Comparison of ENCODE assay signal across 1 cellular context in the genomic region with DNA sequence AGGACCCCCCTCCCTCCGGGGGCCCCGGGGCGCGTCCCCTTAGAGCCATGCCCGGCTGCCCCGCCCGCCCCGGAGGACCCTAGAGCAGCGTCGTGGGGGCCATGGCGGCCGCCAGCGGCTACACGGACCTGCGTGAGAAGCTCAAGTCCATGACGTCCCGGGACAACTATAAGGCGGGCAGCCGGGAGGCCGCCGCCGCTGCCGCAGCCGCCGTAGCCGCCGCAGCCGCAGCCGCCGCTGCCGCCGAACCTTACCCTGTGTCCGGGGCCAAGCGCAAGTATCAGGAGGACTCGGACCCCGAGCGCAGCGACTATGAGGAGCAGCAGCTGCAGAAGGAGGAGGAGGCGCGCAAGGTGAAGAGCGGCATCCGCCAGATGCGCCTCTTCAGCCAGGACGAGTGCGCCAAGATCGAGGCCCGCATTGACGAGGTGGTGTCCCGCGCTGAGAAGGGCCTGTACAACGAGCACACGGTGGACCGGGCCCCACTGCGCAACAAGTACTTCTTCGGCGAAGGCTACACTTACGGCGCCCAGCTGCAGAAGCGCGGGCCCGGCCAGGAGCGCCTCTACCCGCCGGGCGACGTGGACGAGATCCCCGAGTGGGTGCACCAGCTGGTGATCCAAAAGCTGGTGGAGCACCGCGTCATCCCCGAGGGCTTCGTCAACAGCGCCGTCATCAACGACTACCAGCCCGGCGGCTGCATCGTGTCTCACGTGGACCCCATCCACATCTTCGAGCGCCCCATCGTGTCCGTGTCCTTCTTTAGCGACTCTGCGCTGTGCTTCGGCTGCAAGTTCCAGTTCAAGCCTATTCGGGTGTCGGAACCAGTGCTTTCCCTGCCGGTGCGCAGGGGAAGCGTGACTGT.
TF ChIP-seq lines count a peak whose summit lies in the region.

No MANE protein-coding gene starts in this region.

TF ChIP-seq in K562, 482 proteins besides CTCF, POLR2A, EP300 and RAD21 (continued from another document and continues in another):
- TF ChIP-seq, protein P1, sequence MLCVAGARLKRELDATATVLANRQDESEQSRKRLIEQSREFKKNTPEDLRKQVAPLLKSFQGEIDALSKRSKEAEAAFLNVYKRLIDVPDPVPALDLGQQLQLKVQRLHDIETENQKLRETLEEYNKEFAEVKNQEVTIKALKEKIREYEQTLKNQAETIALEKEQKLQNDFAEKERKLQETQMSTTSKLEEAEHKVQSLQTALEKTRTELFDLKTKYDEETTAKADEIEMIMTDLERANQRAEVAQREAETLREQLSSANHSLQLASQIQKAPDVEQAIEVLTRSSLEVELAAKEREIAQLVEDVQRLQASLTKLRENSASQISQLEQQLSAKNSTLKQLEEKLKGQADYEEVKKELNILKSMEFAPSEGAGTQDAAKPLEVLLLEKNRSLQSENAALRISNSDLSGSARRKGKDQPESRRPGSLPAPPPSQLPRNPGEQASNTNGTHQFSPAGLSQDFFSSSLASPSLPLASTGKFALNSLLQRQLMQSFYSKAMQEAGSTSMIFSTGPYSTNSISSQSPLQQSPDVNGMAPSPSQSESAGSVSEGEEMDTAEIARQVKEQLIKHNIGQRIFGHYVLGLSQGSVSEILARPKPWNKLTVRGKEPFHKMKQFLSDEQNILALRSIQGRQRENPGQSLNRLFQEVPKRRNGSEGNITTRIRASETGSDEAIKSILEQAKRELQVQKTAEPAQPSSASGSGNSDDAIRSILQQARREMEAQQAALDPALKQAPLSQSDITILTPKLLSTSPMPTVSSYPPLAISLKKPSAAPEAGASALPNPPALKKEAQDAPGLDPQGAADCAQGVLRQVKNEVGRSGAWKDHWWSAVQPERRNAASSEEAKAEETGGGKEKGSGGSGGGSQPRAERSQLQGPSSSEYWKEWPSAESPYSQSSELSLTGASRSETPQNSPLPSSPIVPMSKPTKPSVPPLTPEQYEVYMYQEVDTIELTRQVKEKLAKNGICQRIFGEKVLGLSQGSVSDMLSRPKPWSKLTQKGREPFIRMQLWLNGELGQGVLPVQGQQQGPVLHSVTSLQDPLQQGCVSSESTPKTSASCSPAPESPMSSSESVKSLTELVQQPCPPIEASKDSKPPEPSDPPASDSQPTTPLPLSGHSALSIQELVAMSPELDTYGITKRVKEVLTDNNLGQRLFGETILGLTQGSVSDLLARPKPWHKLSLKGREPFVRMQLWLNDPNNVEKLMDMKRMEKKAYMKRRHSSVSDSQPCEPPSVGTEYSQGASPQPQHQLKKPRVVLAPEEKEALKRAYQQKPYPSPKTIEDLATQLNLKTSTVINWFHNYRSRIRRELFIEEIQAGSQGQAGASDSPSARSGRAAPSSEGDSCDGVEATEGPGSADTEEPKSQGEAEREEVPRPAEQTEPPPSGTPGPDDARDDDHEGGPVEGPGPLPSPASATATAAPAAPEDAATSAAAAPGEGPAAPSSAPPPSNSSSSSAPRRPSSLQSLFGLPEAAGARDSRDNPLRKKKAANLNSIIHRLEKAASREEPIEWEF (CRISPR knock-in tag; IDR thresholded peaks at IDR 0.05), result no peak
- TF ChIP-seq SIN3B (IDR thresholded peaks at IDR 0.05; ENCODE audit: low read depth), result peak; percentile 37; the same call in 1 of the 2 replicates
- 0 out of 4 replicates have a peak, but pooled peaks of 1 of the 2 experiments have one; percentile 12 for TF ChIP-seq FOXK2 (conservative IDR thresholded peaks at IDR 0.05 in 1 of 2, IDR thresholded peaks at IDR 0.05 in 1 of 2; ENCODE audit: low read depth in 2 of 2)
- TF ChIP-seq TAF15 (IDR thresholded peaks at IDR 0.05; ENCODE audit: low read depth, low read length), result no peak
- TF ChIP-seq, protein P2, sequence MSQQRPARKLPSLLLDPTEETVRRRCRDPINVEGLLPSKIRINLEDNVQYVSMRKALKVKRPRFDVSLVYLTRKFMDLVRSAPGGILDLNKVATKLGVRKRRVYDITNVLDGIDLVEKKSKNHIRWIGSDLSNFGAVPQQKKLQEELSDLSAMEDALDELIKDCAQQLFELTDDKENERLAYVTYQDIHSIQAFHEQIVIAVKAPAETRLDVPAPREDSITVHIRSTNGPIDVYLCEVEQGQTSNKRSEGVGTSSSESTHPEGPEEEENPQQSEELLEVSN (IDR thresholded peaks at IDR 0.05; ENCODE audit: borderline replicate concordance in 1 of 2, extremely low read depth in 1 of 2, insufficient read depth in 1 of 2, insufficient read length in 1 of 2, low read depth in 1 of 2, low read length in 1 of 2, poor library complexity in 1 of 2, severe bottlenecking in 1 of 2), result peak; percentile 56 to 74
- TF ChIP-seq TOE1 (IDR thresholded peaks at IDR 0.05; ENCODE audit: borderline replicate concordance), result no peak
- no peak for TF ChIP-seq TOE1 (CRISPR knock-in tag; IDR thresholded peaks at IDR 0.05; ENCODE audit: borderline replicate concordance, low read depth)
- no peak for TF ChIP-seq KLF13 (tag; IDR thresholded peaks at IDR 0.05; ENCODE audit: borderline replicate concordance, low read depth)
- TF ChIP-seq, protein P3, sequence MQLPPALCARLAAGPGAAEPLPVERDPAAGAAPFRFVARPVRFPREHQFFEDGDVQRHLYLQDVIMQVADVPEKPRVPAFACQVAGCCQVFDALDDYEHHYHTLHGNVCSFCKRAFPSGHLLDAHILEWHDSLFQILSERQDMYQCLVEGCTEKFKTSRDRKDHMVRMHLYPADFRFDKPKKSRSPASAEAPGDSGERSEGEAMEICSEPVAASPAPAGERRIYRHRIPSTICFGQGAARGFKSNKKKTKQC (CRISPR knock-in tag; IDR thresholded peaks at IDR 0.05), result peak; percentile 42; the same call in 1 of the 2 replicates
- TF ChIP-seq, protein P4, sequence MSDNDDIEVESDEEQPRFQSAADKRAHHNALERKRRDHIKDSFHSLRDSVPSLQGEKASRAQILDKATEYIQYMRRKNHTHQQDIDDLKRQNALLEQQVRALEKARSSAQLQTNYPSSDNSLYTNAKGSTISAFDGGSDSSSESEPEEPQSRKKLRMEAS (CRISPR knock-in tag; IDR thresholded peaks at IDR 0.05), result peak; percentile 84
- TF ChIP-seq, protein P5, sequence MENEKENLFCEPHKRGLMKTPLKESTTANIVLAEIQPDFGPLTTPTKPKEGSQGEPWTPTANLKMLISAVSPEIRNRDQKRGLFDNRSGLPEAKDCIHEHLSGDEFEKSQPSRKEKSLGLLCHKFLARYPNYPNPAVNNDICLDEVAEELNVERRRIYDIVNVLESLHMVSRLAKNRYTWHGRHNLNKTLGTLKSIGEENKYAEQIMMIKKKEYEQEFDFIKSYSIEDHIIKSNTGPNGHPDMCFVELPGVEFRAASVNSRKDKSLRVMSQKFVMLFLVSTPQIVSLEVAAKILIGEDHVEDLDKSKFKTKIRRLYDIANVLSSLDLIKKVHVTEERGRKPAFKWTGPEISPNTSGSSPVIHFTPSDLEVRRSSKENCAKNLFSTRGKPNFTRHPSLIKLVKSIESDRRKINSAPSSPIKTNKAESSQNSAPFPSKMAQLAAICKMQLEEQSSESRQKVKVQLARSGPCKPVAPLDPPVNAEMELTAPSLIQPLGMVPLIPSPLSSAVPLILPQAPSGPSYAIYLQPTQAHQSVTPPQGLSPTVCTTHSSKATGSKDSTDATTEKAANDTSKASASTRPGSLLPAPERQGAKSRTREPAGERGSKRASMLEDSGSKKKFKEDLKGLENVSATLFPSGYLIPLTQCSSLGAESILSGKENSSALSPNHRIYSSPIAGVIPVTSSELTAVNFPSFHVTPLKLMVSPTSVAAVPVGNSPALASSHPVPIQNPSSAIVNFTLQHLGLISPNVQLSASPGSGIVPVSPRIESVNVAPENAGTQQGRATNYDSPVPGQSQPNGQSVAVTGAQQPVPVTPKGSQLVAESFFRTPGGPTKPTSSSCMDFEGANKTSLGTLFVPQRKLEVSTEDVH (IDR thresholded peaks at IDR 0.05; ENCODE audit: low read depth, partially characterized antibody), result no peak
- no peak for TF ChIP-seq ZNF316 (IDR thresholded peaks at IDR 0.05)
- TF ChIP-seq, protein P6, sequence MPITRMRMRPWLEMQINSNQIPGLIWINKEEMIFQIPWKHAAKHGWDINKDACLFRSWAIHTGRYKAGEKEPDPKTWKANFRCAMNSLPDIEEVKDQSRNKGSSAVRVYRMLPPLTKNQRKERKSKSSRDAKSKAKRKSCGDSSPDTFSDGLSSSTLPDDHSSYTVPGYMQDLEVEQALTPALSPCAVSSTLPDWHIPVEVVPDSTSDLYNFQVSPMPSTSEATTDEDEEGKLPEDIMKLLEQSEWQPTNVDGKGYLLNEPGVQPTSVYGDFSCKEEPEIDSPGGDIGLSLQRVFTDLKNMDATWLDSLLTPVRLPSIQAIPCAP (CRISPR knock-in tag; IDR thresholded peaks at IDR 0.05; ENCODE audit: borderline replicate concordance), result no peak
- TF ChIP-seq, protein P7, sequence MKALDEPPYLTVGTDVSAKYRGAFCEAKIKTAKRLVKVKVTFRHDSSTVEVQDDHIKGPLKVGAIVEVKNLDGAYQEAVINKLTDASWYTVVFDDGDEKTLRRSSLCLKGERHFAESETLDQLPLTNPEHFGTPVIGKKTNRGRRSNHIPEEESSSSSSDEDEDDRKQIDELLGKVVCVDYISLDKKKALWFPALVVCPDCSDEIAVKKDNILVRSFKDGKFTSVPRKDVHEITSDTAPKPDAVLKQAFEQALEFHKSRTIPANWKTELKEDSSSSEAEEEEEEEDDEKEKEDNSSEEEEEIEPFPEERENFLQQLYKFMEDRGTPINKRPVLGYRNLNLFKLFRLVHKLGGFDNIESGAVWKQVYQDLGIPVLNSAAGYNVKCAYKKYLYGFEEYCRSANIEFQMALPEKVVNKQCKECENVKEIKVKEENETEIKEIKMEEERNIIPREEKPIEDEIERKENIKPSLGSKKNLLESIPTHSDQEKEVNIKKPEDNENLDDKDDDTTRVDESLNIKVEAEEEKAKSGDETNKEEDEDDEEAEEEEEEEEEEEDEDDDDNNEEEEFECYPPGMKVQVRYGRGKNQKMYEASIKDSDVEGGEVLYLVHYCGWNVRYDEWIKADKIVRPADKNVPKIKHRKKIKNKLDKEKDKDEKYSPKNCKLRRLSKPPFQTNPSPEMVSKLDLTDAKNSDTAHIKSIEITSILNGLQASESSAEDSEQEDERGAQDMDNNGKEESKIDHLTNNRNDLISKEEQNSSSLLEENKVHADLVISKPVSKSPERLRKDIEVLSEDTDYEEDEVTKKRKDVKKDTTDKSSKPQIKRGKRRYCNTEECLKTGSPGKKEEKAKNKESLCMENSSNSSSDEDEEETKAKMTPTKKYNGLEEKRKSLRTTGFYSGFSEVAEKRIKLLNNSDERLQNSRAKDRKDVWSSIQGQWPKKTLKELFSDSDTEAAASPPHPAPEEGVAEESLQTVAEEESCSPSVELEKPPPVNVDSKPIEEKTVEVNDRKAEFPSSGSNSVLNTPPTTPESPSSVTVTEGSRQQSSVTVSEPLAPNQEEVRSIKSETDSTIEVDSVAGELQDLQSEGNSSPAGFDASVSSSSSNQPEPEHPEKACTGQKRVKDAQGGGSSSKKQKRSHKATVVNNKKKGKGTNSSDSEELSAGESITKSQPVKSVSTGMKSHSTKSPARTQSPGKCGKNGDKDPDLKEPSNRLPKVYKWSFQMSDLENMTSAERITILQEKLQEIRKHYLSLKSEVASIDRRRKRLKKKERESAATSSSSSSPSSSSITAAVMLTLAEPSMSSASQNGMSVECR (CRISPR knock-in tag; IDR thresholded peaks at IDR 0.05), result peak; percentile 72
- TF ChIP-seq ETS2 (tag; IDR thresholded peaks at IDR 0.05; ENCODE audit: borderline replicate concordance, poor library complexity, severe bottlenecking), result no peak
- TF ChIP-seq DMBX1 (CRISPR knock-in tag; IDR thresholded peaks at IDR 0.05; ENCODE audit: borderline replicate concordance), result no peak
- TF ChIP-seq L3MBTL2 (IDR thresholded peaks at IDR 0.05), result peak; percentile 61
- peak; percentile 52 for TF ChIP-seq KDM5B (IDR thresholded peaks at IDR 0.05; ENCODE audit: insufficient replicate concordance, low read depth, low read length)
- no peak for TF ChIP-seq ZNF830 (CRISPR knock-in tag; IDR thresholded peaks at IDR 0.05)
- TF ChIP-seq, protein P8, sequence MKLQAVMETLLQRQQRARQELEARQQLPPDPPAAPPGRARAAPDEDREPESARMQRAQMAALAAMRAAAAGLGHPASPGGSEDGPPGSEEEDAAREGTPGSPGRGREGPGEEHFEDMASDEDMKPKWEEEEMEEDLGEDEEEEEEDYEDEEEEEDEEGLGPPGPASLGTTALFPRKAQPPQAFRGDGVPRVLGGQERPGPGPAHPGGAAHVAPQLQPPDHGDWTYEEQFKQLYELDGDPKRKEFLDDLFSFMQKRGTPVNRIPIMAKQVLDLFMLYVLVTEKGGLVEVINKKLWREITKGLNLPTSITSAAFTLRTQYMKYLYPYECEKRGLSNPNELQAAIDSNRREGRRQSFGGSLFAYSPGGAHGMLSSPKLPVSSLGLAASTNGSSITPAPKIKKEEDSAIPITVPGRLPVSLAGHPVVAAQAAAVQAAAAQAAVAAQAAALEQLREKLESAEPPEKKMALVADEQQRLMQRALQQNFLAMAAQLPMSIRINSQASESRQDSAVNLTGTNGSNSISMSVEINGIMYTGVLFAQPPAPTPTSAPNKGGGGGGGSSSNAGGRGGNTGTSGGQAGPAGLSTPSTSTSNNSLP (IDR thresholded peaks at IDR 0.05; ENCODE audit: borderline replicate concordance, low read depth, low read length), result no peak
- TF ChIP-seq OTX1 (CRISPR knock-in tag; IDR thresholded peaks at IDR 0.05), result no peak
- no peak for TF ChIP-seq ZFP30 (CRISPR knock-in tag; IDR thresholded peaks at IDR 0.05; ENCODE audit: borderline replicate concordance)
- TF ChIP-seq, protein P9, sequence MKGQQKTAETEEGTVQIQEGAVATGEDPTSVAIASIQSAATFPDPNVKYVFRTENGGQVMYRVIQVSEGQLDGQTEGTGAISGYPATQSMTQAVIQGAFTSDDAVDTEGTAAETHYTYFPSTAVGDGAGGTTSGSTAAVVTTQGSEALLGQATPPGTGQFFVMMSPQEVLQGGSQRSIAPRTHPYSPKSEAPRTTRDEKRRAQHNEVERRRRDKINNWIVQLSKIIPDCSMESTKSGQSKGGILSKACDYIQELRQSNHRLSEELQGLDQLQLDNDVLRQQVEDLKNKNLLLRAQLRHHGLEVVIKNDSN (CRISPR knock-in tag; IDR thresholded peaks at IDR 0.05), result peak; percentile 65
- no peak for TF ChIP-seq PURB (CRISPR knock-in tag; IDR thresholded peaks at IDR 0.05; ENCODE audit: low read depth)
- peak; percentile 91 for TF ChIP-seq KAT7 (CRISPR knock-in tag; IDR thresholded peaks at IDR 0.05; ENCODE audit: borderline replicate concordance)
- TF ChIP-seq SRSF7 (optimal IDR thresholded peaks at IDR 0.05; ENCODE audit: low read depth, low read length), result no peak
- TF ChIP-seq, protein P10, sequence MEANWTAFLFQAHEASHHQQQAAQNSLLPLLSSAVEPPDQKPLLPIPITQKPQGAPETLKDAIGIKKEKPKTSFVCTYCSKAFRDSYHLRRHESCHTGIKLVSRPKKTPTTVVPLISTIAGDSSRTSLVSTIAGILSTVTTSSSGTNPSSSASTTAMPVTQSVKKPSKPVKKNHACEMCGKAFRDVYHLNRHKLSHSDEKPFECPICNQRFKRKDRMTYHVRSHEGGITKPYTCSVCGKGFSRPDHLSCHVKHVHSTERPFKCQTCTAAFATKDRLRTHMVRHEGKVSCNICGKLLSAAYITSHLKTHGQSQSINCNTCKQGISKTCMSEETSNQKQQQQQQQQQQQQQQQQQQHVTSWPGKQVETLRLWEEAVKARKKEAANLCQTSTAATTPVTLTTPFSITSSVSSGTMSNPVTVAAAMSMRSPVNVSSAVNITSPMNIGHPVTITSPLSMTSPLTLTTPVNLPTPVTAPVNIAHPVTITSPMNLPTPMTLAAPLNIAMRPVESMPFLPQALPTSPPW (CRISPR knock-in tag; IDR thresholded peaks at IDR 0.05), result no peak
- TF ChIP-seq SAP30 (IDR thresholded peaks at IDR 0.05; ENCODE audit: borderline replicate concordance, insufficient read depth, low read depth, low read length, poor library complexity, severe bottlenecking), result peak; percentile 74
- TF ChIP-seq FOXA3 (CRISPR knock-in tag; conservative IDR thresholded peaks at IDR 0.05 in 1 of 2, IDR thresholded peaks at IDR 0.05 in 1 of 2), result peak in 1 of 2 experiments; percentile 68; a peak in 1 of 4 replicates
- peak; percentile 47; the same call in 1 of the 2 replicates for TF ChIP-seq ZNF224 (CRISPR knock-in tag; IDR thresholded peaks at IDR 0.05)
- no peak for TF ChIP-seq HEY1 (CRISPR knock-in tag; IDR thresholded peaks at IDR 0.05; ENCODE audit: borderline replicate concordance)
